In genomic region chr18:62523631-62524442, GRCh38 we compare ENCODE assay signal across 8 cellular contexts. TPM values are rescaled to one million over a fixed set of nuclear protein-coding genes. Genes with fewer than 3 reads are reported as not detected.
DNase-seq lines count a peak whose midpoint lies in the region; ATAC-seq and TF ChIP-seq lines count a peak whose summit lies in the region.

No MANE protein-coding gene starts in this region.

- H3K4me3 ChIP-seq in right atrium auricular region (peak overlapping the region; percentile 80 to 86), rectal smooth muscle tissue (ENCODE audit: low read length) (peak overlapping the region; percentile 62)

- peaks cover 0 to 23% of the 10 kb centered on the region in 2 donors for H3K4me1 ChIP-seq in right atrium auricular region
- peaks cover 8% of the 10 kb centered on the region for H3K4me1 ChIP-seq in rectal smooth muscle tissue (ENCODE audit: control insufficient read depth, insufficient read depth, low read length)

- DNase-seq in ELF-1 (ENCODE audit: low read depth, low spot score) = peak; percentile 72
- peak; percentile 38 for DNase-seq in HT1080 (ENCODE audit: low read depth)
- peak; percentile 23 to 62 (median 33) for DNase-seq in T-helper 1 cell
- peak; percentile 54 for DNase-seq in amniotic epithelial cell (ENCODE audit: low read depth)
- DNase-seq in right atrium auricular region (ENCODE audit: low spot score) = peak; percentile 70

- H3K36me3 ChIP-seq in right atrium auricular region (no peaks in the 10 kb centered on the region), rectal smooth muscle tissue (ENCODE audit: control insufficient read depth, insufficient read depth, low read length) (no peaks in the 10 kb centered on the region)

- no peak for TF ChIP-seq CTCF in right atrium auricular region (IDR thresholded peaks at IDR 0.05)

- H3K9me3 ChIP-seq in right atrium auricular region = no peaks in the 10 kb centered on the region

- peak overlapping the region; percentile 87 for H3K9ac ChIP-seq in rectal smooth muscle tissue (ENCODE audit: low read length)

- H3K27ac ChIP-seq in right atrium auricular region (peak overlapping the region; percentile 99), rectal smooth muscle tissue (ENCODE audit: low read depth, low read length) (peak overlapping the region; percentile 97)

- ATAC-seq in HG03460 (IDR thresholded peaks at IDR 0.05; ENCODE audit: unreplicated experiment) (no peak), HG03097 (IDR thresholded peaks at IDR 0.05; ENCODE audit: low FRiP score, unreplicated experiment) (no peak)

- H3K27me3 ChIP-seq in right atrium auricular region = no peaks in the 10 kb centered on the region
- no peaks in the 10 kb centered on the region for H3K27me3 ChIP-seq in rectal smooth muscle tissue (ENCODE audit: control insufficient read depth, insufficient read depth, low read length)

RNA-seq across cellular contexts. Expression of gene ZCCHC2, which starts 1.0 kb away (rescaled TPM):
- 10.5 and 12.6 TPM in 2 replicates for total RNA-seq in HT1080 (2014; rRNA removed; shearing (Covaris generic))
- polyA plus RNA-seq in HT1080 (2015; cell fraction: cytosol; rRNA removed) = 5.7 and 7.3 TPM in 2 replicates
- polyA plus RNA-seq in HT1080 (2015; cell fraction: nucleus; rRNA removed) = 6.8 and 6.9 TPM in 2 replicates
- total RNA-seq in right atrium auricular region = 10 to 100 TPM; 12.9 to 16.8 TPM
